In genomic region chr15:85298941-85299340, GRCh38 we compare ENCODE assay signal across 22 cellular contexts.
DNase-seq lines count a peak whose midpoint lies in the region; ATAC-seq, FAIRE-seq and TF ChIP-seq lines count a peak whose summit lies in the region.
"Had no signal": no experiment of that assay in that cellular context is flagged by ENCODE, and none has a peak within 500 bp of the region (broad histone marks: within the 10 kb centered on the region; RNA-seq: fewer than 3 reads in every experiment).

No MANE protein-coding gene starts in this region.

- H3K36me3 Mint-ChIP-seq in WTC11 (no peaks in the 10 kb centered on the region), memory B cell (no peaks in the 10 kb centered on the region)
- H3K36me3 Mint-ChIP-seq: CD4-positive, CD25-positive, alpha-beta regulatory T cell; CD8-positive, alpha-beta T cell had no signal

- H3K4ac ChIP-seq in neuronal stem cell (ENCODE audit: low read length): no peak overlapping the region

- no peak overlapping the region for H3K14ac ChIP-seq in neuronal stem cell (ENCODE audit: low read length)

- H3K9ac ChIP-seq in Karpas-422 (ENCODE audit: low read length): no peak overlapping the region
- H3K9ac ChIP-seq in neuronal stem cell (ENCODE audit: low read depth, low read length, poor library complexity): no peak overlapping the region
- H3K9ac ChIP-seq: BLaER1 had no signal

- no peak overlapping the region for H3K23ac ChIP-seq in neuronal stem cell (ENCODE audit: low read depth, low read length, poor library complexity)

- peaks cover 36% of the 10 kb centered on the region for H3K4me1 ChIP-seq in Karpas-422 (ENCODE audit: low read length)
- peaks cover 0 to 3% of the 10 kb centered on the region in 2 donors for H3K4me1 ChIP-seq in neuronal stem cell (ENCODE audit: control insufficient read depth in 2 of 2, insufficient read depth in 1 of 2, low read depth in 1 of 2, low read length in 2 of 2)
- H3K4me1 ChIP-seq in ascending aorta: no peaks in the 10 kb centered on the region
- H3K4me1 ChIP-seq in suprapubic skin: peaks cover 5% of the 10 kb centered on the region
- H3K4me1 ChIP-seq: Caco-2 had no signal

- H2BK15ac ChIP-seq in neuronal stem cell (ENCODE audit: low read length): no peak overlapping the region

- no peaks in the 10 kb centered on the region for H3K36me3 ChIP-seq in Karpas-422 (ENCODE audit: insufficient read depth, low read length)
- no peaks in the 10 kb centered on the region for H3K36me3 ChIP-seq in neuronal stem cell (replicated peaks in 1 of 2; ENCODE audit: control insufficient read depth in 2 of 2, insufficient read depth in 2 of 2, low read length in 2 of 2)
- no peaks in the 10 kb centered on the region for H3K36me3 ChIP-seq in ascending aorta
- H3K36me3 ChIP-seq in suprapubic skin: no peaks in the 10 kb centered on the region
- H3K36me3 ChIP-seq: BLaER1 had no signal

- H3K27ac Mint-ChIP-seq in WTC11 (no peak overlapping the region), memory B cell (peak overlapping the region; percentile 89)
- H3K27ac Mint-ChIP-seq: CD4-positive, CD25-positive, alpha-beta regulatory T cell; CD8-positive, alpha-beta T cell; GM23338; H9 had no signal

- no peak overlapping the region for H2BK120ac ChIP-seq in neuronal stem cell (ENCODE audit: low read depth, low read length)

- H3K27me3 Mint-ChIP-seq in WTC11 (ENCODE audit: low read depth): no peaks in the 10 kb centered on the region
- H3K27me3 Mint-ChIP-seq in memory B cell: no peaks in the 10 kb centered on the region
- H3K27me3 Mint-ChIP-seq: CD4-positive, CD25-positive, alpha-beta regulatory T cell had no signal

- no peak overlapping the region for H4K8ac ChIP-seq in neuronal stem cell (ENCODE audit: low read depth, low read length)

- H3K79me1 ChIP-seq in neuronal stem cell (ENCODE audit: low read depth, low read length): no peaks in the 10 kb centered on the region

- no peak for FAIRE-seq in GM12891 (lab: Jason Lieb, UNC)
- FAIRE-seq: GM12878, GM18507 had no signal

- POLR2A ChIA-PET in WTC11 (lab: Charles Lee): no interaction called here

- no peaks in the 10 kb centered on the region for H4K20me1 ChIP-seq in Karpas-422 (ENCODE audit: insufficient read depth, low read depth, low read length)
- H4K20me1 ChIP-seq: BLaER1 had no signal

- H2BK12ac ChIP-seq in neuronal stem cell (ENCODE audit: low read length): no peak overlapping the region

- intact Hi-C loops in ascending aorta (cut with DNase I): loop anchor here (5.0 kb wide), 2 partner anchors 113 to 533 kb away; no protein-coding TSS in a partner anchor

- no peak for TF ChIP-seq EP300 in suprapubic skin (IDR thresholded peaks at IDR 0.05)

- TF ChIP-seq CTCF in WTC11 (IDR thresholded peaks at IDR 0.05) (no peak), ascending aorta (IDR thresholded peaks at IDR 0.05) (no peak), suprapubic skin (IDR thresholded peaks at IDR 0.05) (no peak)

- no peak overlapping the region for H2BK5ac ChIP-seq in neuronal stem cell (ENCODE audit: low read length)

- H4K91ac ChIP-seq in neuronal stem cell (ENCODE audit: low read depth, low read length, poor library complexity): no peak overlapping the region

- WGBS in neuronal stem cell (ENCODE audit: extremely low coverage in 2 of 2, insufficient read length in 2 of 2, insufficient replicate concordance in 1 of 2), 2 donors: no CpG with 5 or more reads among the region's 1 CpG
- 100% methylated on average over 1 of the region's 1 CpG for WGBS in suprapubic skin

- CTCF ChIA-PET in WTC11 (lab: Charles Lee): interaction anchor here (1.1 to 1.2 kb wide), 2 partner anchors 9 to 32 kb away, joined by 4 to 5 read pairs; no protein-coding TSS in a partner anchor

- H3K4me2 ChIP-seq in Karpas-422 (ENCODE audit: low read depth, low read length, poor library complexity, severe bottlenecking) (no peak overlapping the region), neuronal stem cell (ENCODE audit: insufficient read depth, low read length, poor library complexity, severe bottlenecking) (no peak overlapping the region)
- H3K4me2 ChIP-seq: BLaER1, GM23338 had no signal

- no peak overlapping the region for H2AK5ac ChIP-seq in neuronal stem cell (ENCODE audit: low read depth, low read length)

- no peaks in the 10 kb centered on the region for H3K9me3 ChIP-seq in Karpas-422 (ENCODE audit: low read length)
- H3K9me3 ChIP-seq in neuronal stem cell (replicated peaks in 1 of 2; ENCODE audit: control insufficient read depth in 2 of 2, insufficient read depth in 1 of 2, low read depth in 1 of 2, low read length in 2 of 2): no peaks in the 10 kb centered on the region
- H3K9me3 ChIP-seq in ascending aorta: no peaks in the 10 kb centered on the region
- no peaks in the 10 kb centered on the region for H3K9me3 ChIP-seq in suprapubic skin
- H3K9me3 ChIP-seq: BLaER1, Caco-2 had no signal

- DNase-seq in Karpas-422: no peak
- no peak for DNase-seq in WTC11 (ENCODE audit: low spot score)
- no peak for DNase-seq in memory B cell (ENCODE audit: low spot score in 2 of 2)
- no peak for DNase-seq in neuronal stem cell (ENCODE audit: low spot score)
- no peak for DNase-seq in GM12891 (ENCODE audit: insufficient read length, low spot score)
- no peak for DNase-seq in SKM-1 treated with dmso at 0.1 percent for 144 hours (lab: John Stamatoyannopoulos, UW; ENCODE audit: unreplicated experiment)
- DNase-seq in ascending aorta (ENCODE audit: low spot score in 2 of 2): no peak
- no peak for DNase-seq in suprapubic skin (ENCODE audit: low spot score in 2 of 2)
- DNase-seq: Caco-2; CD4-positive, CD25-positive, alpha-beta regulatory T cell; CD8-positive, alpha-beta T cell; DMS153; DND-41; EL; GDM1; H9 had no signal

- ATAC-seq in WTC11: no peak
- no peak for ATAC-seq in memory B cell (ENCODE audit: low read depth)
- ATAC-seq: CD8-positive, alpha-beta T cell; GM12878; GM23338; HCT116 had no signal

- H3K27me3 ChIP-seq in Karpas-422 (ENCODE audit: low read length) (no peaks in the 10 kb centered on the region), neuronal stem cell (ENCODE audit: control insufficient read depth in 3 of 3, insufficient read depth in 3 of 3, low read depth in 1 of 3, low read length in 3 of 3) (no peaks in the 10 kb centered on the region), ascending aorta (no peaks in the 10 kb centered on the region), suprapubic skin (no peaks in the 10 kb centered on the region)
- H3K27me3 ChIP-seq: BLaER1 had no signal

- H3K79me2 ChIP-seq in Karpas-422 (ENCODE audit: low read length): no peaks in the 10 kb centered on the region

- H3K4me3 Mint-ChIP-seq in WTC11: no peak overlapping the region
- no peak overlapping the region for H3K4me3 Mint-ChIP-seq in memory B cell
- H3K4me3 Mint-ChIP-seq: CD4-positive, CD25-positive, alpha-beta regulatory T cell; CD8-positive, alpha-beta T cell; GM23338; H9 had no signal

- peak overlapping the region; percentile 11 for H3K18ac ChIP-seq in neuronal stem cell (ENCODE audit: low read length)

- H3K9me2 ChIP-seq in Karpas-422 (replicated peaks; ENCODE audit: insufficient read depth, low read length): no peaks in the 10 kb centered on the region

- H3K9me3 Mint-ChIP-seq in WTC11 (no peaks in the 10 kb centered on the region), memory B cell (no peaks in the 10 kb centered on the region)
- H3K9me3 Mint-ChIP-seq: CD4-positive, CD25-positive, alpha-beta regulatory T cell; CD8-positive, alpha-beta T cell; GM23338; H9 had no signal

- H3K27ac ChIP-seq in Karpas-422 (ENCODE audit: low read length): 0 out of 2 replicates have a peak overlapping the region, but pooled peaks have one; percentile 8
- no peak overlapping the region for H3K27ac ChIP-seq in neuronal stem cell (replicated peaks; ENCODE audit: low read length)
- no peak overlapping the region for H3K27ac ChIP-seq in ascending aorta
- no peak overlapping the region for H3K27ac ChIP-seq in suprapubic skin
- H3K27ac ChIP-seq: BLaER1, C4-2B had no signal

- H3K4me3 ChIP-seq in Karpas-422 (ENCODE audit: low read length) (no peak overlapping the region), neuronal stem cell (ENCODE audit: low read length in 2 of 2) (no peak overlapping the region), ascending aorta (no peak overlapping the region), suprapubic skin (no peak overlapping the region)
- H3K4me3 ChIP-seq: BLaER1, GM12878, GM23338 had no signal

- H3K4me1 Mint-ChIP-seq in WTC11: peaks cover 11% of the 10 kb centered on the region
- peaks cover 30% of the 10 kb centered on the region for H3K4me1 Mint-ChIP-seq in memory B cell

- TF ChIP-seq POLR2A in GM12891 (IDR thresholded peaks at IDR 0.05; ENCODE audit: low read depth, low read length) (no peak), suprapubic skin (IDR thresholded peaks at IDR 0.05) (no peak)

- H2AFZ ChIP-seq in Karpas-422 (ENCODE audit: low read length): no peak overlapping the region
- no peak overlapping the region for H2AFZ ChIP-seq in neuronal stem cell (ENCODE audit: low read length)
- H2AFZ ChIP-seq: GM23338 had no signal

TF ChIP-seq in WTC11, 78 proteins besides CTCF, POLR2A, EP300 and RAD21 (continues in another document):
- TF ChIP-seq ATF6 (CRISPR knock-in tag; IDR thresholded peaks at IDR 0.05): no peak

TF ChIP-seq in GM12891, 5 proteins besides CTCF, POLR2A, EP300 and RAD21:
- no peak for TF ChIP-seq PAX5 (IDR thresholded peaks at IDR 0.05; ENCODE audit: insufficient read depth, low read length, severe bottlenecking)
- TF ChIP-seq POU2F2 (IDR thresholded peaks at IDR 0.05; ENCODE audit: low read depth, low read length): no peak
- no peak for TF ChIP-seq TAF1 (IDR thresholded peaks at IDR 0.05; ENCODE audit: low read depth, low read length)
- no peak for TF ChIP-seq SPI1 (IDR thresholded peaks at IDR 0.05; ENCODE audit: low read depth, low read length)
- no peak for TF ChIP-seq POLR2AphosphoS5 (IDR thresholded peaks at IDR 0.05; ENCODE audit: low read depth, low read length)
